In the genomic region with DNA sequence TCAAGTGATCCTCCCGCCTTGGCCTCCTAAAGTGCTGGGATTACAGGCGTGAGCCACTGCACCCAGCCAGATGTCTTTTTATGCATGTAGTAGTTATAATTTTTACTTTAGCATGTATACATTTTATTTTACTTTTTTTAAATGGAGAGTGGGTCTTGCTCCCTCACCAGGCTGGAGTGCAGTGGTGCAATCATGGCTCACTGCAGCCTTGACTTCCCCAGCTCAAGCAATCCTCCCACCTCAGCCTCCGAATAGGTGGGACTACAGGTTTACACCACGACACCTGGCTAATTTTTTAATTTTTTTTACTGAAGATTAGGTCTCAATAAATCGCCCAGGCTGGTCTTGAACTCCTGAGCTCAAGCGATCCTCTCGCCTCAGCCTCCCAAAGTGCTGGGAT, we compare ENCODE assay signal across 1 cellular context.
TF ChIP-seq lines count a peak whose summit lies in the region.

No MANE protein-coding gene starts in this region.

TF ChIP-seq in GM12878, 131 proteins besides CTCF, POLR2A, EP300 and RAD21:
- TF ChIP-seq SMC3 (IDR thresholded peaks at IDR 0.05; ENCODE audit: borderline replicate concordance, low read length), result 0 out of 2 replicates have a peak, but pooled peaks have one; percentile 7
